ENCODE assay signal across 20 cellular contexts in the genomic region with DNA sequence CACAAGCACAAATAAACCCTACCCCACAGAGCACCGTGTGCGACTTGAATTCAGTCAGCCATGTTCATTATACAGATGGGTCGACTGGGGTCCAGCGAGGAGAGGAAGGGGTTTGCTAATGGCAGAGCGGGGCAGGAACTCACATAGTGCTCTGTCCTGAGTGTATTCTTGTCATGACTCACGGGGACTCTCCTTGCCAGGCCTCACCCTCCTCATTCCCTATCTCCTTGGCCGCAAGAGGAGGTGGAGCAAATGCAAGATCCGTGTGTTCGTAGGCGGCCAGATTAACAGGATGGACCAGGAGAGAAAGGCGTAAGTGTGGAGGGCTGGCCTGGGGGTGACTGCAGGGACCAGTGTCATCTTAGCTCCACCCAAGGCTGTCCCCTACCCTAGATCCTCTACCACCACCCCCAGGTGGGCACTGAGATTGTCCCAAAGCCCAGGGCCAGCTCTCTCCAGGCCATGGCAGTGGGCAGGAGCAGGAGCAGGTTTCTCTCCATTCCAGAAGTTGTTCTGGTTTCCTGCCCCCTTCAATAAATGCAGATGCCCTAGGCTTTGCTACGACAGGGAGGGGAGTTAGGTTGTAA. TPM values are rescaled to one million over a fixed set of nuclear protein-coding genes. Genes with fewer than 3 reads are reported as not detected.
DNase-seq lines count a peak whose midpoint lies in the region; ATAC-seq, FAIRE-seq and TF ChIP-seq lines count a peak whose summit lies in the region.
"Had no signal": no experiment of that assay in that cellular context is flagged by ENCODE, and none has a peak within 500 bp of the region (broad histone marks: within the 10 kb centered on the region; RNA-seq: fewer than 3 reads in every experiment).

No MANE protein-coding gene starts in this region.

- H3K4me1 ChIP-seq in HepG2 (ENCODE audit: insufficient read depth, low read length) (peaks cover 10% of the 10 kb centered on the region; the same call in 1 of the 2 replicates), right lobe of liver (no peaks in the 10 kb centered on the region), K562 (replicated peaks in 1 of 2; ENCODE audit: control insufficient read depth in 2 of 2, insufficient read depth in 2 of 2, low read length in 2 of 2) (peaks cover 0 to 3% of the 10 kb centered on the region in 2 experiments; a peak in 1 of 5 replicates), neuronal stem cell (ENCODE audit: control insufficient read depth in 2 of 2, insufficient read depth in 1 of 2, low read depth in 1 of 2, low read length in 2 of 2) (no peaks in the 10 kb centered on the region)
- H3K4me1 ChIP-seq: A549 had no signal

- H3K27me3 ChIP-seq in HepG2 (ENCODE audit: control insufficient read depth in 1 of 2, insufficient read depth in 2 of 2, low read length in 2 of 2) (peaks cover 4 to 20% of the 10 kb centered on the region in 2 experiments), right lobe of liver (no peaks in the 10 kb centered on the region), K562 (ENCODE audit: control insufficient read depth in 2 of 2, insufficient read depth in 2 of 2, low read length in 2 of 2) (peaks cover 14 to 61% of the 10 kb centered on the region in 2 experiments; a peak in 3 of 5 replicates), neuronal stem cell (ENCODE audit: control insufficient read depth in 3 of 3, insufficient read depth in 3 of 3, low read depth in 1 of 3, low read length in 3 of 3) (peaks cover 0 to 24% (median 0%) of the 10 kb centered on the region in 3 experiments)

- intact Hi-C loops in HepG2 (cut with micrococcal nuclease; ENCODE audit: unreplicated experiment): no loop called here
- intact Hi-C loops in right lobe of liver (cut with DNase I): no loop called here
- intact Hi-C loops in K562 (cut with micrococcal nuclease): no loop called here

- in situ Hi-C loops in HepG2 (cut with HindIII; ENCODE audit: extremely low pct_ligation_motif_present, low pct_unique_long_range_greater_than_20kb): no loop called here
- in situ Hi-C loops in K562 (cut with MboI): no loop called here

- FAIRE-seq in HepG2 (lab: Jason Lieb, UNC) (no peak), K562 (lab: Jason Lieb, UNC) (no peak)
- FAIRE-seq: A549, D721Med, GM12892, H54 had no signal

- 68% methylated on average over 12 of the region's 12 CpGs for WGBS in HepG2 (ENCODE audit: low lambda C conversion rate)
- 95% methylated on average over 8 of the region's 12 CpGs for WGBS in right lobe of liver (ENCODE audit: insufficient coverage, low coverage, low lambda C conversion rate, missing lambda C conversion rate)
- 5% methylated on average over 11 of the region's 12 CpGs for WGBS in K562 (ENCODE audit: insufficient coverage, low coverage, missing lambda C conversion rate)
- no CpG with 5 or more reads among the region's 12 CpGs for WGBS in neuronal stem cell (ENCODE audit: extremely low coverage in 2 of 2, insufficient read length in 2 of 2, insufficient replicate concordance in 1 of 2), 2 donors

- no peak overlapping the region for H3K4me2 ChIP-seq in HepG2 (ENCODE audit: low read depth, low read length)
- H3K4me2 ChIP-seq in K562 (ENCODE audit: insufficient read depth, low read length): no peak overlapping the region; the same call in 1 of the 2 replicates
- no peak overlapping the region for H3K4me2 ChIP-seq in neuronal stem cell (ENCODE audit: insufficient read depth, low read length, poor library complexity, severe bottlenecking)
- H3K4me2 ChIP-seq: A549 had no signal

- no peak overlapping the region for H2AFZ ChIP-seq in HepG2 (ENCODE audit: low read length)
- no peak overlapping the region for H2AFZ ChIP-seq in K562 (ENCODE audit: low read depth, low read length)
- no peak overlapping the region for H2AFZ ChIP-seq in neuronal stem cell (ENCODE audit: low read length)
- H2AFZ ChIP-seq: GM23248 had no signal

- TF ChIP-seq RAD21 in HepG2 (CRISPR knock-in tag; IDR thresholded peaks at IDR 0.05) (no peak), K562 (CRISPR knock-in tag; conservative IDR thresholded peaks at IDR 0.05 in 1 of 2, IDR thresholded peaks at IDR 0.05 in 1 of 2) (no peak)

- H2BK120ac ChIP-seq in neuronal stem cell (ENCODE audit: low read depth, low read length): no peak overlapping the region

- H2AK5ac ChIP-seq in neuronal stem cell (ENCODE audit: low read depth, low read length): peak overlapping the region; percentile 96

- ATAC-seq in HepG2 (0 out of 3 replicates have a peak, but pooled peaks have one; percentile 17), right lobe of liver (no peak), K562 (peak; percentile 18; the same call in 1 of the 3 replicates), esophagus mucosa (peak; percentile 34), GM21360 (IDR thresholded peaks at IDR 0.05; ENCODE audit: unreplicated experiment) (no peak)
- ATAC-seq: A549 had no signal

- no peak overlapping the region for H4K8ac ChIP-seq in neuronal stem cell (ENCODE audit: low read depth, low read length)

- TF ChIP-seq CTCF in HepG2 (CRISPR knock-in tag; IDR thresholded peaks at IDR 0.05) (no peak), right lobe of liver (IDR thresholded peaks at IDR 0.05) (no peak), K562 (IDR thresholded peaks at IDR 0.05 in 2 of 3, conservative IDR thresholded peaks at IDR 0.05 in 1 of 3; ENCODE audit: insufficient read depth in 2 of 3, low read depth in 1 of 3, low read length in 3 of 3) (no peak), GM20000 (IDR thresholded peaks at IDR 0.05; ENCODE audit: extremely low read depth, missing control alignments) (no peak)

- H4K91ac ChIP-seq in neuronal stem cell (ENCODE audit: low read depth, low read length, poor library complexity): no peak overlapping the region

- no peaks in the 10 kb centered on the region for H3K9me3 ChIP-seq in HepG2 (ENCODE audit: low read length)
- no peaks in the 10 kb centered on the region for H3K9me3 ChIP-seq in right lobe of liver
- no peaks in the 10 kb centered on the region for H3K9me3 ChIP-seq in K562 (replicated peaks; ENCODE audit: control insufficient read depth, insufficient read depth, low read depth, low read length)
- no peaks in the 10 kb centered on the region for H3K9me3 ChIP-seq in neuronal stem cell (replicated peaks in 1 of 2; ENCODE audit: control insufficient read depth in 2 of 2, insufficient read depth in 1 of 2, low read depth in 1 of 2, low read length in 2 of 2)
- H3K9me3 ChIP-seq: A549, Caco-2 had no signal

- no peaks in the 10 kb centered on the region for H4K20me1 ChIP-seq in HepG2 (ENCODE audit: insufficient read depth, low read length)
- H4K20me1 ChIP-seq in K562 (replicated peaks; ENCODE audit: control insufficient read depth, insufficient read depth, low read length): no peaks in the 10 kb centered on the region

- POLR2A ChIA-PET in HepG2 (lab: Yijun Ruan, JAX): interaction anchor here (1.7 kb wide), 1 partner anchor 37 kb away, joined by 5 read pairs; no protein-coding TSS in a partner anchor
- POLR2A ChIA-PET in K562 (lab: Yijun Ruan, JAX): interaction anchor here (1.2 to 1.7 kb wide), 2 partner anchors 9 to 37 kb away, joined by 3 to 6 read pairs; no protein-coding TSS in a partner anchor

- CTCF ChIA-PET in HepG2 (lab: Yijun Ruan, JAX; ENCODE audit: low intra/inter-chr PET ratio, low total read pairs): no interaction called here
- CTCF ChIA-PET in K562 (lab: Yijun Ruan, JAX; ENCODE audit: low intra/inter-chr PET ratio): no interaction called here

- peak overlapping the region; percentile 47 for H3K14ac ChIP-seq in neuronal stem cell (ENCODE audit: low read length)

- H2BK5ac ChIP-seq in neuronal stem cell (ENCODE audit: low read length): no peak overlapping the region

- BruUV-seq in HepG2 (replicated peaks; lab: Mats Ljungman, UMichigan): no TSS peak
- no TSS peak for BruUV-seq in K562 (replicated peaks; lab: Mats Ljungman, UMichigan)

- no peak overlapping the region for H2BK12ac ChIP-seq in neuronal stem cell (ENCODE audit: low read length)

- H3K79me2 ChIP-seq in HepG2 (ENCODE audit: insufficient read depth, low read length) (no peaks in the 10 kb centered on the region), K562 (ENCODE audit: control insufficient read depth, insufficient read depth, low read length) (no peaks in the 10 kb centered on the region)

- no peak overlapping the region for H3K4ac ChIP-seq in neuronal stem cell (ENCODE audit: low read length)

- H3K4me3 ChIP-seq in HepG2 (replicated peaks in 1 of 3; ENCODE audit: insufficient read depth in 1 of 3, low read depth in 2 of 3, low read length in 3 of 3) (no peak overlapping the region), right lobe of liver (no peak overlapping the region), K562 (no peak overlapping the region), neuronal stem cell (ENCODE audit: low read length in 2 of 2) (no peak overlapping the region)
- H3K4me3 ChIP-seq: A549, GM23248 had no signal

- H3K79me1 ChIP-seq in neuronal stem cell (ENCODE audit: low read depth, low read length): no peaks in the 10 kb centered on the region

- peak overlapping the region; percentile 75 for H3K23ac ChIP-seq in neuronal stem cell (ENCODE audit: low read depth, low read length, poor library complexity)

- no peak for TF ChIP-seq POLR2A in HepG2 (IDR thresholded peaks at IDR 0.05; ENCODE audit: insufficient read depth in 1 of 2, low read depth in 2 of 2, low read length in 2 of 2)
- no peak for TF ChIP-seq POLR2A in right lobe of liver (IDR thresholded peaks at IDR 0.05)
- no peak for TF ChIP-seq POLR2A in K562 (conservative IDR thresholded peaks at IDR 0.05)

- H3K9me1 ChIP-seq in K562 (ENCODE audit: control insufficient read depth, insufficient read depth, low read length): no peaks in the 10 kb centered on the region

- peak overlapping the region; percentile 57 for H3K18ac ChIP-seq in neuronal stem cell (ENCODE audit: low read length)

- H3K36me3 ChIP-seq in HepG2 (replicated peaks in 1 of 2; ENCODE audit: control insufficient read depth in 1 of 2, insufficient read depth in 2 of 2, low read length in 2 of 2): no peaks in the 10 kb centered on the region
- H3K36me3 ChIP-seq in right lobe of liver: no peaks in the 10 kb centered on the region
- H3K36me3 ChIP-seq in K562 (ENCODE audit: control insufficient read depth, insufficient read depth, low read length): no peaks in the 10 kb centered on the region
- H3K36me3 ChIP-seq in neuronal stem cell (replicated peaks in 1 of 2; ENCODE audit: control insufficient read depth in 2 of 2, insufficient read depth in 2 of 2, low read length in 2 of 2): no peaks in the 10 kb centered on the region

- no peak overlapping the region for H3K27ac ChIP-seq in HepG2 (ENCODE audit: extremely low read length, insufficient read depth, low read length)
- H3K27ac ChIP-seq in right lobe of liver: no peak overlapping the region
- H3K27ac ChIP-seq in K562 (ENCODE audit: extremely low read depth, low read depth, low read length): no peak overlapping the region
- no peak overlapping the region for H3K27ac ChIP-seq in neuronal stem cell (replicated peaks; ENCODE audit: low read length)
- H3K27ac ChIP-seq: 22Rv1, A549, C4-2B, GM23248 had no signal

- TF ChIP-seq EP300 in HepG2 (IDR thresholded peaks at IDR 0.05; ENCODE audit: low read depth in 2 of 2, low read length in 2 of 2) (no peak), HepG2 (CRISPR knock-in tag; IDR thresholded peaks at IDR 0.05; ENCODE audit: borderline replicate concordance) (no peak), K562 (IDR thresholded peaks at IDR 0.05; ENCODE audit: low read length) (no peak)

- DNase-seq in HepG2 (ENCODE audit: low spot score) (no peak), right lobe of liver (no peak), K562 (ENCODE audit: extremely low read depth in 1 of 4, low spot score in 3 of 4) (no peak), neuronal stem cell (ENCODE audit: low spot score) (no peak), GM20000 (ENCODE audit: low spot score) (no peak), medulla oblongata (ENCODE audit: extremely low spot score) (no peak)
- DNase-seq: AML-193; CD4-positive, alpha-beta T cell; GDM1; GM23248 had no signal

- H3K9ac ChIP-seq in HepG2 (ENCODE audit: insufficient read depth, low read depth, low read length): no peak overlapping the region
- H3K9ac ChIP-seq in K562 (ENCODE audit: insufficient read depth in 1 of 2, low read depth in 2 of 2, low read length in 2 of 2): no peak overlapping the region
- H3K9ac ChIP-seq in neuronal stem cell (ENCODE audit: low read depth, low read length, poor library complexity): peak overlapping the region; percentile 63
- H3K9ac ChIP-seq: GM23248 had no signal

- peak overlapping the region; percentile 67 for H2BK15ac ChIP-seq in neuronal stem cell (ENCODE audit: low read length)

RNA-seq across cellular contexts. Expression of gene SLC12A3, which starts 29.4 kb away (rescaled TPM):
- total RNA-seq in HepG2 (2016; rRNA removed; fragmentation: Illumina TruSeq; extraction: Trizol): not detected in 2 replicates
- 0.35 TPM in 1 of 2 replicates, not detected in the other for total RNA-seq in HepG2 (2016; cell fraction: cytosol; rRNA removed; fragmentation: Illumina TruSeq; extraction: Trizol; ENCODE audit: low read depth)
- total RNA-seq in HepG2 (2016; cell fraction: insoluble cytoplasmic fraction; rRNA removed; fragmentation: Illumina TruSeq; extraction: Trizol): not detected in 2 replicates
- total RNA-seq in HepG2 (2016; cell fraction: membrane; rRNA removed; fragmentation: Illumina TruSeq; extraction: Trizol): 0.07 and 0.40 TPM in 2 replicates
- not detected in 2 replicates for total RNA-seq in HepG2 (2016; cell fraction: nucleus; rRNA removed; fragmentation: Illumina TruSeq; extraction: Trizol)
- 5.1 and 6.2 TPM in 2 replicates for polyA plus RNA-seq in HepG2 (2011; rRNA removed)
- 1.6 and 1.7 TPM in 2 replicates for polyA plus RNA-seq in HepG2 (2011; cell fraction: cytosol; rRNA removed)
- polyA plus RNA-seq in HepG2 (2011; cell fraction: nucleus; rRNA removed): 21.0 and 30.1 TPM in 2 replicates
- polyA plus RNA-seq in HepG2 (2012): 1.9 and 3.9 TPM in 2 replicates
- not detected in 2 replicates for polyA plus RNA-seq in HepG2 (2016; cell fraction: cytosol; fragmentation: Illumina TruSeq; extraction: Trizol; ENCODE audit: low read depth)
- not detected in 2 replicates for polyA plus RNA-seq in HepG2 (2016; cell fraction: insoluble cytoplasmic fraction; fragmentation: Illumina TruSeq; extraction: Trizol; ENCODE audit: low read depth)
- not detected in 2 replicates for polyA plus RNA-seq in HepG2 (2016; cell fraction: membrane; fragmentation: Illumina TruSeq; extraction: Trizol; ENCODE audit: low read depth)
- not detected in 2 replicates for polyA plus RNA-seq in HepG2 (2016; cell fraction: nucleus; fragmentation: Illumina TruSeq; extraction: Trizol; ENCODE audit: insufficient read depth, low read depth)
- polyA minus RNA-seq in HepG2 (2011; rRNA and poly(A)+ RNA removed; ENCODE audit: low replicate concordance): 8.9 and 232 TPM in 2 replicates
- 2.2 and 2.3 TPM in 2 replicates for polyA minus RNA-seq in HepG2 (2011; cell fraction: cytosol; rRNA and poly(A)+ RNA removed)
- 7.0 and 7.5 TPM in 2 replicates for polyA minus RNA-seq in HepG2 (2011; cell fraction: nucleus; rRNA and poly(A)+ RNA removed)
- total RNA-seq in right lobe of liver: not detected
- not detected in 2 replicates for total RNA-seq in K562 (2011; cell fraction: chromatin; rRNA removed; ENCODE audit: low replicate concordance)
- not detected in 2 replicates for total RNA-seq in K562 (2011; cell fraction: nucleolus; rRNA removed)
- total RNA-seq in K562 (2011; cell fraction: nucleoplasm; rRNA removed): not detected in 2 replicates
- not detected in 2 replicates for total RNA-seq in K562 (2014; rRNA removed)
- not detected in 2 replicates for total RNA-seq in K562 (2014; rRNA removed; fragmentation: Illumina TruSeq; extraction: Trizol)
- total RNA-seq in K562 (2015; rRNA removed; fragmentation: Illumina TruSeq; extraction: Trizol): not detected in 2 replicates
- total RNA-seq in K562 (2021): not detected in 2 replicates
- not detected in 2 replicates for polyA plus RNA-seq in K562 (2011; rRNA removed)
- not detected in 2 replicates for polyA plus RNA-seq in K562 (2011; cell fraction: cytosol; rRNA removed)
- polyA plus RNA-seq in K562 (2011; cell fraction: nucleus; rRNA removed): 0.04 TPM in 1 of 2 replicates, not detected in the other
- 0.01 TPM in 1 of 2 replicates, not detected in the other for polyA plus RNA-seq in K562 (2012)
- not detected in 2 replicates for polyA plus RNA-seq in K562 (2014; fragmentation: Illumina TruSeq; extraction: Trizol)
- not detected for polyA plus RNA-seq in K562 (2014; fragmentation: Nextera tagmentation; extraction: Ambion mirVana)
- not detected in 2 replicates for polyA plus RNA-seq in K562 (2014; rRNA removed)
- polyA minus RNA-seq in K562 (2011; rRNA and poly(A)+ RNA removed): not detected in 2 replicates
- 0.95 and 1.3 TPM in 2 replicates for polyA minus RNA-seq in K562 (2011; cell fraction: cytosol; rRNA and poly(A)+ RNA removed)
- polyA minus RNA-seq in K562 (2011; cell fraction: nucleus; rRNA and poly(A)+ RNA removed): 0.13 TPM in 1 of 2 replicates, not detected in the other
- not detected for total RNA-seq in esophagus mucosa
- not detected for polyA plus RNA-seq in neuronal stem cell (2013, experiment 1 of 2)
- polyA plus RNA-seq in neuronal stem cell (2013, experiment 2 of 2): not detected
- total RNA-seq: CD4-positive, alpha-beta T cell; GM23248 had no signal
- polyA plus RNA-seq: BJ, GM23248 had no signal

RNA-seq across cellular contexts. Expression of gene HERPUD1, which starts 37.5 kb away (rescaled TPM):
- total RNA-seq in HepG2 (2016; rRNA removed; fragmentation: Illumina TruSeq; extraction: Trizol) (65.3 and 96.2 TPM in 2 replicates), right lobe of liver (100 to 1,000 TPM; 103 to 185 (median 133) TPM), K562 (2014; rRNA removed) (25.8 and 26.8 TPM in 2 replicates), K562 (2014; rRNA removed; fragmentation: Illumina TruSeq; extraction: Trizol) (49.3 and 65.4 TPM in 2 replicates), K562 (2015; rRNA removed; fragmentation: Illumina TruSeq; extraction: Trizol) (18.1 and 19.2 TPM in 2 replicates), K562 (2021) (54.4 and 60.7 TPM in 2 replicates), esophagus mucosa (63.9 TPM)
- 30.1 and 30.9 TPM in 2 replicates for total RNA-seq in HepG2 (2016; cell fraction: cytosol; rRNA removed; fragmentation: Illumina TruSeq; extraction: Trizol; ENCODE audit: low read depth)
- total RNA-seq in HepG2 (2016; cell fraction: insoluble cytoplasmic fraction; rRNA removed; fragmentation: Illumina TruSeq; extraction: Trizol): 63.9 and 93.3 TPM in 2 replicates
- 64.8 and 86.4 TPM in 2 replicates for total RNA-seq in HepG2 (2016; cell fraction: membrane; rRNA removed; fragmentation: Illumina TruSeq; extraction: Trizol)
- total RNA-seq in HepG2 (2016; cell fraction: nucleus; rRNA removed; fragmentation: Illumina TruSeq; extraction: Trizol): 133 and 155 TPM in 2 replicates
- polyA plus RNA-seq in HepG2 (2011; rRNA removed) (311 and 323 TPM in 2 replicates), K562 (2011; rRNA removed) (50.0 and 90.9 TPM in 2 replicates), K562 (2014; fragmentation: Illumina TruSeq; extraction: Trizol) (57.8 and 60.7 TPM in 2 replicates), K562 (2014; fragmentation: Nextera tagmentation; extraction: Ambion mirVana) (10 to 100 TPM; 14.2 to 17.8 TPM), K562 (2014; rRNA removed) (32.0 and 37.4 TPM in 2 replicates)
- polyA plus RNA-seq in HepG2 (2011; cell fraction: cytosol; rRNA removed): 179 and 230 TPM in 2 replicates
- polyA plus RNA-seq in HepG2 (2011; cell fraction: nucleus; rRNA removed): 192 and 208 TPM in 2 replicates
- 165 and 190 TPM in 2 replicates for polyA plus RNA-seq in HepG2 (2012)
- polyA plus RNA-seq in HepG2 (2016; cell fraction: cytosol; fragmentation: Illumina TruSeq; extraction: Trizol; ENCODE audit: low read depth): 33.0 and 44.6 TPM in 2 replicates
- 80.1 and 93.2 TPM in 2 replicates for polyA plus RNA-seq in HepG2 (2016; cell fraction: insoluble cytoplasmic fraction; fragmentation: Illumina TruSeq; extraction: Trizol; ENCODE audit: low read depth)
- 58.1 and 78.2 TPM in 2 replicates for polyA plus RNA-seq in HepG2 (2016; cell fraction: membrane; fragmentation: Illumina TruSeq; extraction: Trizol; ENCODE audit: low read depth)
- polyA plus RNA-seq in HepG2 (2016; cell fraction: nucleus; fragmentation: Illumina TruSeq; extraction: Trizol; ENCODE audit: insufficient read depth, low read depth): 216 and 231 TPM in 2 replicates
- 206 and 472 TPM in 2 replicates for polyA minus RNA-seq in HepG2 (2011; rRNA and poly(A)+ RNA removed; ENCODE audit: low replicate concordance)
- 126 and 139 TPM in 2 replicates for polyA minus RNA-seq in HepG2 (2011; cell fraction: cytosol; rRNA and poly(A)+ RNA removed)
- 287 and 365 TPM in 2 replicates for polyA minus RNA-seq in HepG2 (2011; cell fraction: nucleus; rRNA and poly(A)+ RNA removed)
- total RNA-seq in K562 (2011; cell fraction: chromatin; rRNA removed; ENCODE audit: low replicate concordance): 163 and 256 TPM in 2 replicates
- total RNA-seq in K562 (2011; cell fraction: nucleolus; rRNA removed): 127 and 147 TPM in 2 replicates
- total RNA-seq in K562 (2011; cell fraction: nucleoplasm; rRNA removed): 170 and 203 TPM in 2 replicates
- 36.4 and 59.0 TPM in 2 replicates for polyA plus RNA-seq in K562 (2011; cell fraction: cytosol; rRNA removed)
- polyA plus RNA-seq in K562 (2011; cell fraction: nucleus; rRNA removed): 92.5 and 115 TPM in 2 replicates
- 28.0 and 112 TPM in 2 replicates for polyA plus RNA-seq in K562 (2012)
- polyA minus RNA-seq in K562 (2011; rRNA and poly(A)+ RNA removed): 49.2 and 70.6 TPM in 2 replicates
- 36.1 and 42.5 TPM in 2 replicates for polyA minus RNA-seq in K562 (2011; cell fraction: cytosol; rRNA and poly(A)+ RNA removed)
- polyA minus RNA-seq in K562 (2011; cell fraction: nucleus; rRNA and poly(A)+ RNA removed): 36.1 and 75.2 TPM in 2 replicates
- 11.7 TPM for polyA plus RNA-seq in neuronal stem cell (2013, experiment 1 of 2)
- 12.1 TPM for polyA plus RNA-seq in neuronal stem cell (2013, experiment 2 of 2)

Comparison
In these comparisons a context has a peak if more than half of its experiments do, and no peak if none do; other contexts are left out.
1. ATAC-seq: peak in HepG2 (single experiment), K562 (single experiment) and esophagus mucosa (single experiment); none in right lobe of liver (0 of 4) and GM21360 (single experiment).